Comparison of ENCODE assay signal across 15 cellular contexts in genomic region chr3:62371735-62372591, GRCh38. TPM values are rescaled to one million over a fixed set of nuclear protein-coding genes. Genes with fewer than 3 reads are reported as not detected.
DNase-seq lines count a peak whose midpoint lies in the region; ATAC-seq and TF ChIP-seq lines count a peak whose summit lies in the region.
"Had no signal": no experiment of that assay in that cellular context is flagged by ENCODE, and none has a peak within 500 bp of the region (broad histone marks: within the 10 kb centered on the region; RNA-seq: fewer than 3 reads in every experiment).

No MANE protein-coding gene starts in this region.

- H3K9ac ChIP-seq in smooth muscle cell (ENCODE audit: low read depth), result no peak overlapping the region

- peak; percentile 23 for DNase-seq in NCI-H82 (lab: John Stamatoyannopoulos, UW)
- DNase-seq in NCI-H82 treated with DMSO at 0.1 percent for 48 hours (lab: John Stamatoyannopoulos, UW; ENCODE audit: unreplicated experiment), result no peak
- no peak for DNase-seq in smooth muscle cell (lab: John Stamatoyannopoulos, UW; ENCODE audit: unreplicated experiment)
- no peak for DNase-seq in CD4-positive, alpha-beta T cell
- DNase-seq in pons (ENCODE audit: low spot score), result no peak
- no peak for DNase-seq in midbrain (lab: John Stamatoyannopoulos, UW)
- DNase-seq: COR-L47; dermis blood vessel endothelial cell; NCI-H1930; stimulated activated CD4-positive, alpha-beta T cell treated with anti-CD3 and anti-CD28 coated beads, Interleukin-12 subunit alpha, Interleukin-12 subunit beta, amount 100 ng/mL, for 4 hours; thyroid gland had no signal

- H3K27me3 ChIP-seq in layer of hippocampus (ENCODE audit: control insufficient read depth, insufficient read depth, low read length) (peaks cover 52% of the 10 kb centered on the region), smooth muscle cell (ENCODE audit: low read depth) (peaks cover 100% of the 10 kb centered on the region)
- peaks cover 84% of the 10 kb centered on the region for H3K27me3 ChIP-seq in CD4-positive, alpha-beta T cell (ENCODE audit: control insufficient read depth, insufficient read depth, low read length)

- peaks cover 50% of the 10 kb centered on the region for H3K4me1 ChIP-seq in smooth muscle cell (ENCODE audit: low read depth)

- no peaks in the 10 kb centered on the region for H4K20me1 ChIP-seq in smooth muscle cell (ENCODE audit: low read depth)

- no peaks in the 10 kb centered on the region for H3K36me3 ChIP-seq in smooth muscle cell (ENCODE audit: low read depth)
- H3K36me3 ChIP-seq: thyroid gland had no signal

- no peaks in the 10 kb centered on the region for H3K9me3 Mint-ChIP-seq in CD4-positive, alpha-beta T cell

- POLR2A ChIA-PET in CD4-positive, alpha-beta T cell (lab: Charles Lee), result no interaction called here

- WGBS in smooth muscle cell (ENCODE audit: low lambda C conversion rate), result 3% methylated on average over 60 of the region's 65 CpGs

- H3K4me2 ChIP-seq in smooth muscle cell, result peak overlapping the region; percentile 26

- no peaks in the 10 kb centered on the region for H3K36me3 Mint-ChIP-seq in CD4-positive, alpha-beta T cell (ENCODE audit: low read depth)

- no peak for ATAC-seq in CD4-positive, alpha-beta T cell (ENCODE audit: poor library complexity)

- no peak overlapping the region for H3K4me3 ChIP-seq in smooth muscle cell
- H3K4me3 ChIP-seq: thyroid gland had no signal

- H3K27ac ChIP-seq in angular gyrus (ENCODE audit: low read depth, low read length) (peak overlapping the region; percentile 48), layer of hippocampus (ENCODE audit: low read depth, low read length) (peak overlapping the region; percentile 38), smooth muscle cell (ENCODE audit: low read depth) (no peak overlapping the region)
- no peak overlapping the region for H3K27ac ChIP-seq in CD4-positive, alpha-beta T cell (ENCODE audit: low read depth, low read length)
- H3K27ac ChIP-seq: thyroid gland had no signal

- H3K4me1 Mint-ChIP-seq in CD4-positive, alpha-beta T cell (ENCODE audit: low read depth), result peaks cover 7% of the 10 kb centered on the region

- H2AFZ ChIP-seq in smooth muscle cell (ENCODE audit: low read depth), result no peak overlapping the region

- H3K27ac Mint-ChIP-seq in CD4-positive, alpha-beta T cell, result no peak overlapping the region

- CTCF ChIA-PET in CD4-positive, alpha-beta T cell (lab: Charles Lee), result no interaction called here

- H3K4me3 Mint-ChIP-seq in CD4-positive, alpha-beta T cell, result no peak overlapping the region

- no peaks in the 10 kb centered on the region for H3F3A ChIP-seq in smooth muscle cell (ENCODE audit: low read depth)

- H3K27me3 Mint-ChIP-seq in CD4-positive, alpha-beta T cell, result peaks cover 75% of the 10 kb centered on the region

- no peak for TF ChIP-seq CTCF in smooth muscle cell (IDR thresholded peaks at IDR 0.05; ENCODE audit: borderline replicate concordance, insufficient read depth, poor library complexity, severe bottlenecking)
- no peak for TF ChIP-seq CTCF in CD4-positive, alpha-beta T cell (IDR thresholded peaks at IDR 0.05)

- H3K79me2 ChIP-seq in smooth muscle cell (ENCODE audit: low read depth), result no peaks in the 10 kb centered on the region

- no peaks in the 10 kb centered on the region for H3K9me3 ChIP-seq in smooth muscle cell (replicated peaks; ENCODE audit: low read depth)
- H3K9me3 ChIP-seq in CD4-positive, alpha-beta T cell (ENCODE audit: control insufficient read depth, low read length), result no peaks in the 10 kb centered on the region
- H3K9me3 ChIP-seq: thyroid gland had no signal

- intact Hi-C loops in CD4-positive, alpha-beta T cell (cut with DNase I, micrococcal nuclease), result no loop called here

RNA-seq across cellular contexts. Expression of gene FEZF2, which starts 1.4 kb away (rescaled TPM):
- total RNA-seq in smooth muscle cell, result not detected in 2 replicates
- not detected in 2 replicates for polyA plus RNA-seq in smooth muscle cell
- total RNA-seq in CD4-positive, alpha-beta T cell, result not detected
- total RNA-seq: dermis blood vessel endothelial cell, kidney epithelial cell, LHCN-M2, thyroid gland had no signal

Comparison
In these comparisons a context has a peak if more than half of its experiments do, and no peak if none do; other contexts are left out.
1. H3K27ac ChIP-seq: peak in angular gyrus (single experiment) and layer of hippocampus (single experiment); none in smooth muscle cell (single experiment) and CD4-positive, alpha-beta T cell (single experiment).